Comparison of ENCODE assay signal across 18 cellular contexts in the genomic region with DNA sequence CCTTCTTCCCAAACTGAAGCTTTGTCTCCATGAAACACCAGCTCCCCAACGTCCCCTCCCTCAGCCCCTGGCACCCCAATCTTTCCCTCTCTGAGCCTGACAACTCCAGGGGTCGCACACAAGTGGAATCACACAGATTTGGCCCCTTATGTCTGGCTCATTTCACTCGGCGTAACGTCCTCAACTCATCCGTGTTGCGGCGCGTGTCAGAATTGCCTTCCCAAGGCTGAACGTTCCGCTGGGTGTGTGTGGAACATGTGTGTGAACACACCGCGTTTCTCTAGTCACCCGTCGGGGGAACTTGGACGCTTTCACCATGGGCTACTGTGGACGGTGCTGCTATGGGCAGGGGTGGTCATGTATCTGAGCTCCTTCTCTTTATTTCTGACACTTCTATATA. TPM values are rescaled to one million over a fixed set of nuclear protein-coding genes. Genes with fewer than 3 reads are reported as not detected.
DNase-seq lines count a peak whose midpoint lies in the region; ATAC-seq and TF ChIP-seq lines count a peak whose summit lies in the region.
"Had no signal": no experiment of that assay in that cellular context is flagged by ENCODE, and none has a peak within 500 bp of the region (broad histone marks: within the 10 kb centered on the region; RNA-seq: fewer than 3 reads in every experiment).

No MANE protein-coding gene starts in this region.

- H3K4me2 ChIP-seq in IMR-90 (ENCODE audit: low read depth, low read length): no peak overlapping the region

- in situ Hi-C loops in IMR-90 (cut with MboI; ENCODE audit: low sequenced_read_pairs): no loop called here

- BruUV-seq in IMR-90 (replicated peaks; lab: Mats Ljungman, UMichigan): no TSS peak

- dilution Hi-C loops in IMR-90 (cut with HindIII; ENCODE audit: low sequenced_read_pairs, unreplicated experiment): no loop called here

- ATAC-seq in activated CD8-positive, alpha-beta T cell treated with anti-CD3 and anti-CD28 coated beads, Interleukin-2, amount 10 ng/mL, durations not matched to agents 7 days and 5 days: no peak
- no peak for ATAC-seq in activated CD8-positive, alpha-beta T cell treated with anti-CD3 and anti-CD28 coated beads for 36 hours
- ATAC-seq in IMR-90 (ENCODE audit: low read depth): no peak
- ATAC-seq in HG02970 (IDR thresholded peaks at IDR 0.05; ENCODE audit: low FRiP score, unreplicated experiment): no peak

- H3K4me3 ChIP-seq in IMR-90 (ENCODE audit: insufficient read depth, low read depth, low read length) (no peak overlapping the region), ovary (no peak overlapping the region)
- H3K4me3 ChIP-seq: lung, pancreas, SJSA1 had no signal

- WGBS in IMR-90 (ENCODE audit: extremely low coverage in 2 of 2, insufficient read length in 1 of 2), 2 experiments: no CpG with 5 or more reads among the region's 17 CpGs
- WGBS in ovary, 3 donors: 88 to 91% (median 89%) methylated on average over 17 of the region's 17 CpGs

- H2BK15ac ChIP-seq in IMR-90 (ENCODE audit: low read depth, low read length): no peak overlapping the region; the same call in 2 of the 3 replicates

- no peak overlapping the region for H3K56ac ChIP-seq in IMR-90 (ENCODE audit: extremely low read depth, insufficient read depth, low read length)

- H4K20me1 ChIP-seq in IMR-90 (ENCODE audit: insufficient read depth, low read length): peaks cover 6% of the 10 kb centered on the region

- CTCF ChIA-PET in activated CD8-positive, alpha-beta T cell treated with anti-CD3 and anti-CD28 coated beads, Interleukin-2, amount 10 ng/mL, durations not matched to agents 7 days and 5 days (lab: Charles Lee): interaction anchor here (1.1 to 1.4 kb wide), 2 partner anchors 9 to 20 kb away, joined by 3 read pairs; no protein-coding TSS in a partner anchor
- CTCF ChIA-PET in activated CD8-positive, alpha-beta T cell treated with anti-CD3 and anti-CD28 coated beads for 36 hours (lab: Charles Lee): interaction anchor here (1.0 to 7.9 kb wide), 2 partner anchors 16 to 148 kb away, joined by 3 to 67 read pairs; no protein-coding TSS in a partner anchor
- CTCF ChIA-PET in IMR-90 (lab: Yijun Ruan, JAX): interaction anchor here (0.7 kb wide), 1 partner anchor 20 kb away, joined by 3 read pairs; no protein-coding TSS in a partner anchor

- no peak for TF ChIP-seq CTCF in activated CD8-positive, alpha-beta T cell treated with anti-CD3 and anti-CD28 coated beads for 36 hours (IDR thresholded peaks at IDR 0.05)
- TF ChIP-seq CTCF in IMR-90 (conservative IDR thresholded peaks at IDR 0.05; ENCODE audit: low read depth, low read length) (no peak), endothelial cell (IDR thresholded peaks at IDR 0.05; ENCODE audit: unreplicated experiment) (no peak), ovary (IDR thresholded peaks at IDR 0.05) (no peak)

- TF ChIP-seq POLR2A in IMR-90 (IDR thresholded peaks at IDR 0.05; ENCODE audit: low read depth, low read length) (no peak), ovary (IDR thresholded peaks at IDR 0.05) (no peak)

- H3K4me1 ChIP-seq in IMR-90 (ENCODE audit: control insufficient read depth, insufficient read depth, low read length) (peaks cover 41% of the 10 kb centered on the region), ovary (ENCODE audit: insufficient read depth) (peaks cover 56% of the 10 kb centered on the region)

- no peak for DNase-seq in activated CD8-positive, alpha-beta T cell treated with anti-CD3 and anti-CD28 coated beads, Interleukin-2, amount 10 ng/mL, durations not matched to agents 7 days and 5 days
- DNase-seq in activated CD8-positive, alpha-beta T cell treated with anti-CD3 and anti-CD28 coated beads for 36 hours: no peak
- no peak for DNase-seq in IMR-90
- DNase-seq in endothelial cell (ENCODE audit: low spot score): no peak
- peak in 4 of 5 donors; percentile 39 to 53 (median 50) for DNase-seq in ovary
- DNase-seq in kidney tubule cell (ENCODE audit: low spot score): no peak
- DNase-seq in superior temporal gyrus (ENCODE audit: extremely low spot score): no peak
- DNase-seq: ACHN; GDM1; GOT3; NCI-H187 treated with DMSO at 0.1 percent for 48 hours; stimulated activated CD4-positive, alpha-beta T cell treated with anti-CD3 and anti-CD28 coated beads, Interleukin-4, amount 100 ng/mL, for 1 hour; WERI-Rb-1 had no signal

- TF ChIP-seq EP300 in ovary (IDR thresholded peaks at IDR 0.05): no peak

- no peak overlapping the region for H2BK20ac ChIP-seq in IMR-90 (ENCODE audit: low read depth, low read length)

- H2AK5ac ChIP-seq in IMR-90 (ENCODE audit: low read depth, low read length): peak overlapping the region; percentile 29; the same call in 1 of the 2 replicates

- H4K91ac ChIP-seq in IMR-90 (ENCODE audit: insufficient read depth, low read depth, low read length): 0 out of 2 replicates have a peak overlapping the region, but pooled peaks have one; percentile 9

- H3K36me3 Mint-ChIP-seq in activated CD8-positive, alpha-beta T cell treated with anti-CD3 and anti-CD28 coated beads, Interleukin-2, amount 10 ng/mL, durations not matched to agents 7 days and 5 days (ENCODE audit: low read depth): no peaks in the 10 kb centered on the region
- H3K36me3 Mint-ChIP-seq in activated CD8-positive, alpha-beta T cell treated with anti-CD3 and anti-CD28 coated beads for 36 hours (ENCODE audit: low read depth): peaks cover 4% of the 10 kb centered on the region
- peaks cover 13% of the 10 kb centered on the region for H3K36me3 Mint-ChIP-seq in endothelial cell (ENCODE audit: low read depth, unreplicated experiment)

- peaks cover 26% of the 10 kb centered on the region for H3K9me1 ChIP-seq in IMR-90 (ENCODE audit: insufficient read depth, low read length)

- H4K5ac ChIP-seq in IMR-90 (ENCODE audit: low read depth, low read length): no peak overlapping the region

- H3K79me1 ChIP-seq in IMR-90 (ENCODE audit: low read depth in 1 of 2, low read length in 2 of 2): peaks cover 8 to 51% of the 10 kb centered on the region in 2 experiments; a peak in 3 of 4 replicates

- no peaks in the 10 kb centered on the region for H3K9me3 Mint-ChIP-seq in activated CD8-positive, alpha-beta T cell treated with anti-CD3 and anti-CD28 coated beads, Interleukin-2, amount 10 ng/mL, durations not matched to agents 7 days and 5 days (ENCODE audit: insufficient read depth)
- no peaks in the 10 kb centered on the region for H3K9me3 Mint-ChIP-seq in activated CD8-positive, alpha-beta T cell treated with anti-CD3 and anti-CD28 coated beads for 36 hours
- H3K9me3 Mint-ChIP-seq in endothelial cell (ENCODE audit: unreplicated experiment): no peaks in the 10 kb centered on the region

- H2AK9ac ChIP-seq in IMR-90 (replicated peaks; ENCODE audit: low read depth, low read length, poor library complexity): peak overlapping the region; percentile 45

- no peak overlapping the region for H3K14ac ChIP-seq in IMR-90 (replicated peaks; ENCODE audit: low read depth, low read length)

- H3K36me3 ChIP-seq in IMR-90 (ENCODE audit: control insufficient read depth, insufficient read depth, low read length) (no peaks in the 10 kb centered on the region), ovary (no peaks in the 10 kb centered on the region)
- H3K36me3 ChIP-seq: pancreas had no signal

- H3K4me3 Mint-ChIP-seq in activated CD8-positive, alpha-beta T cell treated with anti-CD3 and anti-CD28 coated beads, Interleukin-2, amount 10 ng/mL, durations not matched to agents 7 days and 5 days: peak overlapping the region; percentile 50
- no peak overlapping the region for H3K4me3 Mint-ChIP-seq in activated CD8-positive, alpha-beta T cell treated with anti-CD3 and anti-CD28 coated beads for 36 hours
- H3K4me3 Mint-ChIP-seq in endothelial cell (ENCODE audit: unreplicated experiment): peak overlapping the region; percentile 82

- no peak overlapping the region for H3K18ac ChIP-seq in IMR-90 (ENCODE audit: low read depth, low read length)

- H2AFZ ChIP-seq in IMR-90 (replicated peaks; ENCODE audit: low read length, poor library complexity): no peak overlapping the region

- H3K27me3 Mint-ChIP-seq in activated CD8-positive, alpha-beta T cell treated with anti-CD3 and anti-CD28 coated beads, Interleukin-2, amount 10 ng/mL, durations not matched to agents 7 days and 5 days (ENCODE audit: low read depth): no peaks in the 10 kb centered on the region
- no peaks in the 10 kb centered on the region for H3K27me3 Mint-ChIP-seq in activated CD8-positive, alpha-beta T cell treated with anti-CD3 and anti-CD28 coated beads for 36 hours
- H3K27me3 Mint-ChIP-seq in endothelial cell (ENCODE audit: unreplicated experiment): peaks cover 6% of the 10 kb centered on the region

- H3K9ac ChIP-seq in IMR-90 (ENCODE audit: low read depth, low read length): no peak overlapping the region

- H3K4ac ChIP-seq in IMR-90 (ENCODE audit: low read depth, low read length): no peak overlapping the region

- H3K27ac ChIP-seq in IMR-90 (ENCODE audit: insufficient read depth, low read length): no peak overlapping the region
- peak overlapping the region in 1 of 2 donors; percentile 10 for H3K27ac ChIP-seq in ovary
- H3K27ac ChIP-seq: SJSA1 had no signal

- no peaks in the 10 kb centered on the region for H3K27me3 ChIP-seq in IMR-90 (ENCODE audit: control insufficient read depth, insufficient read depth, low read length)
- no peaks in the 10 kb centered on the region for H3K27me3 ChIP-seq in ovary
- H3K27me3 ChIP-seq: pancreas, SJSA1 had no signal

- no peak overlapping the region for H4K8ac ChIP-seq in IMR-90 (ENCODE audit: low read depth in 2 of 2, low read length in 2 of 2)

- H3K9me3 ChIP-seq in IMR-90 (ENCODE audit: control insufficient read depth, insufficient read depth, low read length): no peaks in the 10 kb centered on the region
- no peaks in the 10 kb centered on the region for H3K9me3 ChIP-seq in ovary
- H3K9me3 ChIP-seq: pancreas, SJSA1 had no signal

- POLR2A ChIA-PET in activated CD8-positive, alpha-beta T cell treated with anti-CD3 and anti-CD28 coated beads, Interleukin-2, amount 10 ng/mL, durations not matched to agents 7 days and 5 days (lab: Charles Lee): no interaction called here
- POLR2A ChIA-PET in activated CD8-positive, alpha-beta T cell treated with anti-CD3 and anti-CD28 coated beads for 36 hours (lab: Charles Lee): interaction anchor here (0.6 to 1.0 kb wide), 2 partner anchors 15 to 212 kb away, joined by 3 read pairs; no protein-coding TSS in a partner anchor
- POLR2A ChIA-PET in IMR-90 (lab: Charles Lee; ENCODE audit: unreplicated experiment): no interaction called here

- H3K4me1 Mint-ChIP-seq in activated CD8-positive, alpha-beta T cell treated with anti-CD3 and anti-CD28 coated beads, Interleukin-2, amount 10 ng/mL, durations not matched to agents 7 days and 5 days (ENCODE audit: low read depth): peaks cover 38% of the 10 kb centered on the region
- peaks cover 30% of the 10 kb centered on the region for H3K4me1 Mint-ChIP-seq in activated CD8-positive, alpha-beta T cell treated with anti-CD3 and anti-CD28 coated beads for 36 hours (ENCODE audit: low read depth)
- H3K4me1 Mint-ChIP-seq in endothelial cell (ENCODE audit: unreplicated experiment): peaks cover 58% of the 10 kb centered on the region

- no peak overlapping the region for H3K23ac ChIP-seq in IMR-90 (ENCODE audit: low read depth, low read length)

- H2BK5ac ChIP-seq in IMR-90 (ENCODE audit: low read depth, low read length, poor library complexity, severe bottlenecking): no peak overlapping the region

- intact Hi-C loops in activated CD8-positive, alpha-beta T cell treated with anti-CD3 and anti-CD28 coated beads for 36 hours (cut with micrococcal nuclease): loop anchor here (5.0 to 10.0 kb wide), 2 partner anchors 193 to 246 kb away; partner anchors contain the start of gene CBX8
- intact Hi-C loops in IMR-90 (cut with micrococcal nuclease): loop anchor here (5.0 kb wide), 1 partner anchor 598 kb away; no protein-coding TSS in a partner anchor
- intact Hi-C loops in ovary (cut with DNase I): loop anchor here in 3 of 4 donors (2.0 to 5.0 kb wide), 3 partner anchors 148 to 200 kb away; no protein-coding TSS in a partner anchor

- TF ChIP-seq RAD21 in IMR-90 (IDR thresholded peaks at IDR 0.05; ENCODE audit: low read length): no peak

- no peak overlapping the region for H3K27ac Mint-ChIP-seq in activated CD8-positive, alpha-beta T cell treated with anti-CD3 and anti-CD28 coated beads, Interleukin-2, amount 10 ng/mL, durations not matched to agents 7 days and 5 days
- no peak overlapping the region for H3K27ac Mint-ChIP-seq in activated CD8-positive, alpha-beta T cell treated with anti-CD3 and anti-CD28 coated beads for 36 hours
- peak overlapping the region; percentile 78 for H3K27ac Mint-ChIP-seq in endothelial cell (ENCODE audit: unreplicated experiment)

- H2BK120ac ChIP-seq in IMR-90 (ENCODE audit: low read depth, low read length): no peak overlapping the region

RNA-seq across cellular contexts. Expression of gene TBC1D16, which starts 45.0 kb away (rescaled TPM):
- total RNA-seq in activated CD8-positive, alpha-beta T cell treated with anti-CD3 and anti-CD28 coated beads, Interleukin-2, amount 10 ng/mL, durations not matched to agents 7 days and 5 days: 1 to 10 TPM; 1.3 to 2.1 TPM
- 10 to 100 TPM in 1 of 2 experiments, 1 to 10 TPM in 1; 9.6 to 12.0 TPM for total RNA-seq in activated CD8-positive, alpha-beta T cell treated with anti-CD3 and anti-CD28 coated beads for 36 hours
- total RNA-seq in IMR-90 (2012; rRNA removed): 14.4 and 16.7 TPM in 2 replicates
- 9.2 and 10.1 TPM in 2 replicates for polyA plus RNA-seq in IMR-90 (2012; rRNA removed)
- 6.3 and 8.7 TPM in 2 replicates for polyA plus RNA-seq in IMR-90 (2012; cell fraction: cytosol; rRNA removed)
- polyA plus RNA-seq in IMR-90 (2012; cell fraction: nucleus; rRNA removed; ENCODE audit: low replicate concordance): 14.0 and 18.3 TPM in 2 replicates
- total RNA-seq in endothelial cell (ENCODE audit: unreplicated experiment): 126 TPM
- total RNA-seq in ovary: 10 to 100 TPM in 6 of 7 donors, 1 to 10 TPM in 1; 9.3 to 40.5 (median 29.3) TPM
- polyA plus RNA-seq in ovary: 10 to 100 TPM in 1 of 2 donors, 1 to 10 TPM in 1; 9.9 to 11.9 TPM

RNA-seq across cellular contexts. Expression of gene CCDC40, which starts 45.7 kb away (rescaled TPM):
- total RNA-seq in activated CD8-positive, alpha-beta T cell treated with anti-CD3 and anti-CD28 coated beads, Interleukin-2, amount 10 ng/mL, durations not matched to agents 7 days and 5 days: not detected
- total RNA-seq in activated CD8-positive, alpha-beta T cell treated with anti-CD3 and anti-CD28 coated beads for 36 hours: under 1 TPM; 0.54 to 0.79 TPM
- total RNA-seq in IMR-90 (2012; rRNA removed): 0.90 and 1.9 TPM in 2 replicates
- 3.8 and 4.7 TPM in 2 replicates for polyA plus RNA-seq in IMR-90 (2012; rRNA removed)
- polyA plus RNA-seq in IMR-90 (2012; cell fraction: cytosol; rRNA removed): 1.2 and 1.6 TPM in 2 replicates
- 17.9 and 21.8 TPM in 2 replicates for polyA plus RNA-seq in IMR-90 (2012; cell fraction: nucleus; rRNA removed; ENCODE audit: low replicate concordance)
- total RNA-seq in endothelial cell (ENCODE audit: unreplicated experiment): 7.7 TPM
- total RNA-seq in ovary: 10 to 100 TPM in 1 of 7 donors, 1 to 10 TPM in 6; 3.7 to 27.8 (median 6.0) TPM
- 1 to 10 TPM; 1.5 to 6.3 TPM for polyA plus RNA-seq in ovary
- total RNA-seq: OCI-LY7 had no signal

Comparison
In these comparisons a context has a peak if more than half of its experiments do, and no peak if none do; other contexts are left out.
1. DNase-seq: peak in ovary (4 of 5); none in activated CD8-positive, alpha-beta T cell treated with anti-CD3 and anti-CD28 coated beads, Interleukin-2, amount 10 ng/mL, durations not matched to agents 7 days and 5 days (single experiment), activated CD8-positive, alpha-beta T cell treated with anti-CD3 and anti-CD28 coated beads for 36 hours (single experiment), IMR-90 (single experiment), endothelial cell (single experiment), kidney tubule cell (single experiment) and superior temporal gyrus (single experiment).